In genomic region chr11:70861534-70861933, GRCh38 we compare ENCODE assay signal across 17 cellular contexts.
DNase-seq lines count a peak whose midpoint lies in the region; ATAC-seq and TF ChIP-seq lines count a peak whose summit lies in the region.
"Had no signal": no experiment of that assay in that cellular context is flagged by ENCODE, and none has a peak within 500 bp of the region (broad histone marks: within the 10 kb centered on the region; RNA-seq: fewer than 3 reads in every experiment).

No MANE protein-coding gene starts in this region.

- DNase-seq in NCI-H1092 (lab: John Stamatoyannopoulos, UW): peak; percentile 18
- peak; percentile 52 for DNase-seq in NCI-H1417 treated with DMSO at 0.1 percent for 48 hours (lab: John Stamatoyannopoulos, UW)
- DNase-seq in NCI-H69 (lab: John Stamatoyannopoulos, UW): peak; percentile 96
- DNase-seq in myocyte (ENCODE audit: low read depth): peak; percentile 72
- DNase-seq in NCI-H1694 (lab: John Stamatoyannopoulos, UW): no peak
- DNase-seq: BE2C; CD4-positive, alpha-beta memory T cell; KG1; NCI-H1048; NCI-H2171; NCI-H82; Peyer's patch; SHP77; T-helper 17 cell had no signal

- no peaks in the 10 kb centered on the region for H3K9me3 ChIP-seq in gastroesophageal sphincter
- H3K9me3 ChIP-seq: BE2C, Peyer's patch had no signal

- H3K4me3 ChIP-seq in gastroesophageal sphincter: no peak overlapping the region
- H3K4me3 ChIP-seq: Peyer's patch had no signal

- no peak overlapping the region for H3K27ac ChIP-seq in gastroesophageal sphincter
- H3K27ac ChIP-seq: Peyer's patch had no signal

- no peaks in the 10 kb centered on the region for H3K27me3 ChIP-seq in gastroesophageal sphincter
- H3K27me3 ChIP-seq: BE2C, Peyer's patch had no signal

- ATAC-seq in GM21447 (IDR thresholded peaks at IDR 0.05; ENCODE audit: unreplicated experiment) (no peak), gastroesophageal sphincter (no peak)
- ATAC-seq: SK-N-SH treated with all-trans-retinoic acid at 6 μM for 48 hours, T-helper 17 cell had no signal

- H3K4me1 ChIP-seq in gastroesophageal sphincter: no peaks in the 10 kb centered on the region
- H3K4me1 ChIP-seq: BE2C, Peyer's patch had no signal

- WGBS in gastroesophageal sphincter (ENCODE audit: low coverage in 1 of 2), 2 donors: no CpG with 5 or more reads among the region's 1 CpG

- H3K36me3 ChIP-seq in gastroesophageal sphincter: no peaks in the 10 kb centered on the region
- H3K36me3 ChIP-seq: BE2C, Peyer's patch had no signal

- no peak for TF ChIP-seq EP300 in gastroesophageal sphincter (IDR thresholded peaks at IDR 0.05)

- no peak for TF ChIP-seq CTCF in gastroesophageal sphincter (IDR thresholded peaks at IDR 0.05)

- TF ChIP-seq POLR2A in gastroesophageal sphincter (IDR thresholded peaks at IDR 0.05): no peak
